ENCODE assay signal across 7 cellular contexts in the genomic region with DNA sequence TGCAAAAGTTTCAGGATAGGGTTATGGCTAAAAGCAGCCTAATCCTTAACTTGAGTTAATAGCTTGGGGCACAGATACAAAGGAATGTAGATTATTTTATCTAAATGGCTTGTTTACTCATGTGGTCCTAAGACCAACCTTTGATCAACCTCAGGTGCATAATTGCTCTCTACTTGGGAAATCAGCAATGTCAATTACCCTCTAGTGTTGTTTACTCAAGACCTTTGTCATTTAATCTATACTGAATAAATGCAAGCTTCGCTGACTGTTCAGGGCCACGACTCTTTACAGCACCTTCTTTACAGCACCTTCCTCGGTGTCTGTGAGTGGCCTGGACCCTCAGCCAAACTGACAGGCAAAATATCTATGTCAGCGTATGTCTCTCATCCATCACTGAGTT.
"Had no signal": no experiment of that assay in that cellular context is flagged by ENCODE, and none has a peak within 500 bp of the region (broad histone marks: within the 10 kb centered on the region; RNA-seq: fewer than 3 reads in every experiment).

No MANE protein-coding gene starts in this region.

- DNase-seq: GOT3, H7, IMR-90, KG1 had no signal

- H3K9me3 ChIP-seq: HAP-1 had no signal

- H3K36me3 ChIP-seq: HAP-1 had no signal

- ATAC-seq: HCT116, K562 had no signal

- H3K4me3 ChIP-seq: HAP-1, K562 had no signal
